In genomic region chr20:34713194-34713943, GRCh38 we compare ENCODE assay signal across 9 cellular contexts. TPM values are rescaled to one million over a fixed set of nuclear protein-coding genes. Genes with fewer than 3 reads are reported as not detected.
DNase-seq lines count a peak whose midpoint lies in the region; ATAC-seq, FAIRE-seq and TF ChIP-seq lines count a peak whose summit lies in the region.
"Had no signal": no experiment of that assay in that cellular context is flagged by ENCODE, and none has a peak within 500 bp of the region (broad histone marks: within the 10 kb centered on the region; RNA-seq: fewer than 3 reads in every experiment).

No MANE protein-coding gene starts in this region.

- H3K36me3 ChIP-seq in SJSA1: peaks cover 47% of the 10 kb centered on the region

- peak; percentile 48 for FAIRE-seq in urothelium cell line (lab: Jason Lieb, UNC)

- H3K9me3 ChIP-seq in SJSA1 (replicated peaks): no peaks in the 10 kb centered on the region

- no peak for ATAC-seq in HG03139 (IDR thresholded peaks at IDR 0.05; ENCODE audit: unreplicated experiment)

- peaks cover 16% of the 10 kb centered on the region for H3K4me1 ChIP-seq in SJSA1 (replicated peaks)

- no peak overlapping the region for H3K27ac ChIP-seq in SJSA1
- H3K27ac ChIP-seq: KMS-11 had no signal

- no peak for TF ChIP-seq CTCF in fibroblast of villous mesenchyme (IDR thresholded peaks at IDR 0.05; ENCODE audit: insufficient read depth, low read depth, low read length)

- H3K4me3 ChIP-seq in SJSA1 (no peak overlapping the region), fibroblast of villous mesenchyme (ENCODE audit: low read depth, low read length) (no peak overlapping the region)

- no peaks in the 10 kb centered on the region for H3K27me3 ChIP-seq in SJSA1 (replicated peaks)

- DNase-seq in stimulated activated CD4-positive, alpha-beta T cell treated with anti-CD3 and anti-CD28 coated beads, Interleukin-4, amount 100 ng/mL, for 24 hours: peak; percentile 37
- DNase-seq in stimulated activated CD4-positive, alpha-beta T cell treated with anti-CD3 and anti-CD28 coated beads, Interleukin-2, amount 100 ng/mL, for 24 hours: no peak
- DNase-seq in SJSA1 (ENCODE audit: low read depth in 1 of 2, low spot score in 2 of 2): peak; percentile 88 to 93
- DNase-seq in fibroblast of villous mesenchyme (ENCODE audit: low read depth): peak; percentile 98
- peak; percentile 68 for DNase-seq in urothelium cell line (ENCODE audit: low spot score)
- DNase-seq in DMS114 treated with DMSO at 0.1 percent for 48 hours (lab: John Stamatoyannopoulos, UW; ENCODE audit: unreplicated experiment): no peak
- no peak for DNase-seq in NCI-H128 (lab: John Stamatoyannopoulos, UW; ENCODE audit: unreplicated experiment)

RNA-seq across cellular contexts. Expression of gene TP53INP2, which starts 9.2 kb away (rescaled TPM):
- total RNA-seq in SJSA1 (2014; rRNA removed; shearing (Covaris generic)): 0.88 and 2.9 TPM in 2 replicates
- 4.2 and 4.3 TPM in 2 replicates for total RNA-seq in fibroblast of villous mesenchyme

RNA-seq across cellular contexts. Expression of gene PIGU, which starts 36.5 kb away (rescaled TPM):
- total RNA-seq in SJSA1 (2014; rRNA removed; shearing (Covaris generic)): 13.3 and 24.4 TPM in 2 replicates
- 10.0 and 13.0 TPM in 2 replicates for total RNA-seq in fibroblast of villous mesenchyme

Comparison
In these comparisons a context has a peak if more than half of its experiments do, and no peak if none do; other contexts are left out.
1. DNase-seq: peak in stimulated activated CD4-positive, alpha-beta T cell treated with anti-CD3 and anti-CD28 coated beads, Interleukin-4, amount 100 ng/mL, for 24 hours (single experiment), SJSA1 (2 of 2), fibroblast of villous mesenchyme (single experiment) and urothelium cell line (single experiment); none in stimulated activated CD4-positive, alpha-beta T cell treated with anti-CD3 and anti-CD28 coated beads, Interleukin-2, amount 100 ng/mL, for 24 hours (0 of 2), DMS114 treated with DMSO at 0.1 percent for 48 hours (single experiment) and NCI-H128 (single experiment).